In the genomic region with DNA sequence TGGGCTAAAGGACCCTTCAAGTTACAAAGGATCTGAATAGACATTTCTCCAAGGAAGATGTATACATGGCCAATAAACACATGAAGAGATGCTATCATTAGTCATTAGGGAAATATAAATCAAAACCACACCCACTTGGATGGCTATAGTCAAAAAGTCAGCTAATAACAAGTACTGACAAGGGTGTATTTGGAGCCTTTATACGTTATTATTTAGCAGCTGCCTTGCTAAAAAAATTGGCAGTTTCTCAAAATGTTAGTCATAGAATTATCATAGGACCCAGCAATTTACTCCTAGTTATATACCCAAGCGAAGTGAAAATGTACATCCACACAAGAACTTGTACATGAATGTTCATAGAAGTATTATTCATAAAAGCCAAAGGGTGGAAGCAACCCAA, we compare ENCODE assay signal across 13 cellular contexts.
"Had no signal": no experiment of that assay in that cellular context is flagged by ENCODE, and none has a peak within 500 bp of the region (broad histone marks: within the 10 kb centered on the region; RNA-seq: fewer than 3 reads in every experiment).

No MANE protein-coding gene starts in this region.

- H3K4me3 ChIP-seq: gastroesophageal sphincter, hepatocyte, lower lobe of right lung, skin epidermis, testis, upper lobe of right lung had no signal

- DNase-seq: activated CD4-positive, alpha-beta T cell treated with anti-CD3 and anti-CD28 coated beads, Interleukin-2, amount 50 U/mL, for 1 hour; activated naive CD4-positive, alpha-beta T cell treated with anti-CD3 and anti-CD28 coated beads for 36 hours; activated T-cell treated with anti-CD3 and anti-CD28 coated beads for 4 hours; lower lobe of right lung; naive thymus-derived CD4-positive, alpha-beta T cell; posterior cingulate gyrus; stimulated activated CD4-positive, alpha-beta T cell treated with anti-CD3 and anti-CD28 coated beads, Interleukin-4, amount 100 ng/mL, for 4 hours; stimulated activated naive CD8-positive, alpha-beta T cell treated with anti-CD3 and anti-CD28 coated beads, Interleukin-15, amount 100 ng/mL, for 72 hours; testis; upper lobe of right lung had no signal
